ENCODE assay signal across 19 cellular contexts in genomic region chr10:102691701-102692100, GRCh38. TPM values are rescaled to one million over a fixed set of nuclear protein-coding genes. Genes with fewer than 3 reads are reported as not detected.
DNase-seq lines count a peak whose midpoint lies in the region; ATAC-seq and TF ChIP-seq lines count a peak whose summit lies in the region.
"Had no signal": no experiment of that assay in that cellular context is flagged by ENCODE, and none has a peak within 500 bp of the region (broad histone marks: within the 10 kb centered on the region; RNA-seq: fewer than 3 reads in every experiment).

No MANE protein-coding gene starts in this region.

- DNase-seq in NCI-H2107 treated with DMSO at 0.1 percent for 48 hours (lab: John Stamatoyannopoulos, UW; ENCODE audit: unreplicated experiment) (peak; percentile 11), NCI-H2107 (lab: John Stamatoyannopoulos, UW) (no peak), SJSA1 (ENCODE audit: low read depth in 1 of 2, low spot score in 2 of 2) (peak in 1 of 2 experiments; percentile 21), fibroblast of pulmonary artery (ENCODE audit: low read depth) (peak; percentile 75), progenitor cell of endocrine pancreas (ENCODE audit: low spot score, unreplicated experiment) (no peak), NCI-H1105 treated with DMSO at 0.1 percent for 48 hours (lab: John Stamatoyannopoulos, UW) (no peak)
- DNase-seq in activated CD4-positive, alpha-beta T cell treated with anti-CD3 and anti-CD28 coated beads for 4 hours: no peak
- DNase-seq: DND-41, NCI-H1048, NCI-H1694, NCI-H82, PC-3, SJCRH30 had no signal

- H3K27me3 ChIP-seq in SJSA1 (replicated peaks): no peaks in the 10 kb centered on the region
- H3K27me3 ChIP-seq: BLaER1 treated with 17β-estradiol and CSF1 and Interleukin-3, amounts not matched to agents 10 nM and 100 nM; SJCRH30 had no signal

- H3K4me3 ChIP-seq in SJSA1 (no peak overlapping the region), fibroblast of pulmonary artery (replicated peaks; ENCODE audit: low read depth, low read length) (no peak overlapping the region)
- H3K4me3 ChIP-seq: BLaER1 treated with 17β-estradiol and CSF1 and Interleukin-3, amounts not matched to agents 10 nM and 100 nM; GM23338; SJCRH30 had no signal

- H3K9me3 ChIP-seq in SJSA1 (replicated peaks): no peaks in the 10 kb centered on the region
- H3K9me3 ChIP-seq: BLaER1 treated with 17β-estradiol and CSF1 and Interleukin-3, amounts not matched to agents 10 nM and 100 nM; SJCRH30 had no signal

- H3K4me1 Mint-ChIP-seq in progenitor cell of endocrine pancreas (ENCODE audit: low read depth): peaks cover 1% of the 10 kb centered on the region
- H3K4me1 Mint-ChIP-seq: GM23338 had no signal

- no peak overlapping the region for H3K4me3 Mint-ChIP-seq in progenitor cell of endocrine pancreas (ENCODE audit: low read depth)
- H3K4me3 Mint-ChIP-seq: GM23338 had no signal

- ATAC-seq in GM21515 (IDR thresholded peaks at IDR 0.05; ENCODE audit: unreplicated experiment): no peak
- ATAC-seq: GM23338, PC-3 had no signal

- H3K4me1 ChIP-seq in SJSA1 (replicated peaks): peaks cover 10% of the 10 kb centered on the region
- H3K4me1 ChIP-seq: SJCRH30 had no signal

- H3K36me3 Mint-ChIP-seq in progenitor cell of endocrine pancreas (ENCODE audit: insufficient read depth): peaks cover 15% of the 10 kb centered on the region

- TF ChIP-seq CTCF in fibroblast of pulmonary artery (IDR thresholded peaks at IDR 0.05; ENCODE audit: low read length, missing control alignments) (no peak), progenitor cell of endocrine pancreas (IDR thresholded peaks at IDR 0.05; ENCODE audit: unreplicated experiment) (no peak)

- peak overlapping the region; percentile 49 for H3K27ac Mint-ChIP-seq in progenitor cell of endocrine pancreas
- H3K27ac Mint-ChIP-seq: GM23338 had no signal

- H3K36me3 ChIP-seq in SJSA1: peaks cover 17% of the 10 kb centered on the region

- H3K9me3 Mint-ChIP-seq in progenitor cell of endocrine pancreas (ENCODE audit: low read depth): no peaks in the 10 kb centered on the region
- H3K9me3 Mint-ChIP-seq: GM23338 had no signal

- no peaks in the 10 kb centered on the region for H3K27me3 Mint-ChIP-seq in progenitor cell of endocrine pancreas

- H3K27ac ChIP-seq in SJSA1: peak overlapping the region; percentile 15; the same call in 1 of the 2 replicates
- H3K27ac ChIP-seq: 22Rv1, KMS-11, RWPE1, SJCRH30 had no signal

RNA-seq across cellular contexts. Expression of gene ARL3, which starts 22.5 kb away (rescaled TPM):
- 12.1 and 14.3 TPM in 2 replicates for total RNA-seq in SJSA1 (2014; rRNA removed; shearing (Covaris generic))
- 24.9 and 25.0 TPM in 2 replicates for total RNA-seq in progenitor cell of endocrine pancreas

RNA-seq across cellular contexts. Expression of gene SFXN2, which starts 22.7 kb away (rescaled TPM):
- total RNA-seq in SJSA1 (2014; rRNA removed; shearing (Covaris generic)): 1.1 and 3.1 TPM in 2 replicates
- total RNA-seq in progenitor cell of endocrine pancreas: 33.9 and 34.2 TPM in 2 replicates

RNA-seq across cellular contexts. Expression of gene TRIM8, which starts 47.4 kb away (rescaled TPM):
- total RNA-seq in SJSA1 (2014; rRNA removed; shearing (Covaris generic)): 77.2 and 93.3 TPM in 2 replicates
- 66.1 and 69.1 TPM in 2 replicates for total RNA-seq in progenitor cell of endocrine pancreas

RNA-seq across cellular contexts. Expression of gene WBP1L, which starts 52.0 kb away (rescaled TPM):
- total RNA-seq in SJSA1 (2014; rRNA removed; shearing (Covaris generic)): 13.3 and 21.0 TPM in 2 replicates
- 29.9 and 30.7 TPM in 2 replicates for total RNA-seq in progenitor cell of endocrine pancreas

Comparison
In these comparisons a context has a peak if more than half of its experiments do, and no peak if none do; other contexts are left out.
1. DNase-seq: peak in NCI-H2107 treated with DMSO at 0.1 percent for 48 hours (single experiment) and fibroblast of pulmonary artery (single experiment); none in NCI-H2107 (single experiment), progenitor cell of endocrine pancreas (single experiment), activated CD4-positive, alpha-beta T cell treated with anti-CD3 and anti-CD28 coated beads for 4 hours (0 of 2) and NCI-H1105 treated with DMSO at 0.1 percent for 48 hours (single experiment).